ENCODE assay signal across 10 cellular contexts in the genomic region with DNA sequence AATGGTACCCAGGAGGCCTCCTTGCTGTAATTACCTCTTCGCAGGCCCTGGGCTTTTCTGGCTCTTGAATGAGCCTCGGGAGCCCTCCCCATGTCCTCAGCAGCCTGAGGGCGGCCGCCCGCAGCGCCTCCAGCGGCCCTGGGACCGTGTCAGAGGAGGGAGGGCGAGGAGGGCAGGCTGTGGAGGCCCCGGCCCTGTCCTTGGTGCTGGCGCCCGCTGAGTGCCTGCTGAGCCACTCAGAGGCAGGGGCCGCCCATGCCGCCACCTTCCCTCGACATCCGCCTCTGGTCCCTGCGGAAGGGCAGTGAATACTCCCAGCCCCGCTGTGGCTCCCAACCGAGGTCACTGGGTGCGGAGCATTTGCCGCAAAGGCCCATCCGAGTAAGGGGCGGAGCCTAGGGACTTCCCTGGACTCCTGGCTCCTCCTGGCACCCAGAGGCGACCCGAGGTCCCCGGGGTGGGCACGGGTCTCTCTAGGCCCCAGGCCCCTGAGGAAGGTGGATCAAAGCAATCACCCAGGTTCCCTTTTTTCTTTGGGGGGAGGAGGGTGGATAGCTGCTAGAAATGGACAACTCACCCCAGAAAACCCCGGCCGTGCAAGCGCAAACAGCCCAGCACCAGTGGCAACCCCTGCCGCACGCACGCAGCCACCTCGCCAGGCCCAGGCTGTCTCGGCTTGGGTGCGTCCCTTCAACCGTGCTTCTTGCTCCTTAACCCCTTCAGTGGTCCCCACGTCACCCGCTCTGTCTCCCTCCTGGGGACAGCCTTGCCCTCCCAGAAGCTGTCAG. TPM values are rescaled to one million over a fixed set of nuclear protein-coding genes. Genes with fewer than 3 reads are reported as not detected.
DNase-seq lines count a peak whose midpoint lies in the region; ATAC-seq lines count a peak whose summit lies in the region.
"Had no signal": no experiment of that assay in that cellular context is flagged by ENCODE, and none has a peak within 500 bp of the region (broad histone marks: within the 10 kb centered on the region; RNA-seq: fewer than 3 reads in every experiment).

No MANE protein-coding gene starts in this region.

- H3K9me3 Mint-ChIP-seq in activated CD4-positive, alpha-beta memory T cell treated with anti-CD3 and anti-CD28 coated beads for 36 hours = no peaks in the 10 kb centered on the region
- no peaks in the 10 kb centered on the region for H3K9me3 Mint-ChIP-seq in activated CD4-positive, alpha-beta memory T cell treated with anti-CD3 and anti-CD28 coated beads, Interleukin-2, amount 10 ng/mL, durations not matched to agents 7 days and 5 days
- H3K9me3 Mint-ChIP-seq in stimulated activated effector memory CD8-positive, alpha-beta T cell treated with anti-CD3 and anti-CD28 coated beads, Interleukin-12 subunit alpha, Interleukin-12 subunit beta, amount 100 ng/mL, for 72 hours = no peaks in the 10 kb centered on the region
- H3K9me3 Mint-ChIP-seq in stimulated activated memory B cell treated with anti-CD40 and anti-IgM and Interleukin-4, amounts not matched to agents 10 μg/mL and 1 μg/mL and 100 μg/mL, for 72 hours = no peaks in the 10 kb centered on the region
- H3K9me3 Mint-ChIP-seq: stimulated activated naive CD8-positive, alpha-beta T cell treated with anti-CD3 and anti-CD28 coated beads, Interleukin-15, Interleukin-2, amounts not matched to agents 100 ng/mL and 50 ng/mL, for 24 hours had no signal

- H3K4me1 ChIP-seq in SJSA1 (replicated peaks) = no peaks in the 10 kb centered on the region

- intact Hi-C loops in activated CD4-positive, alpha-beta memory T cell treated with anti-CD3 and anti-CD28 coated beads for 36 hours (cut with micrococcal nuclease) = no loop called here
- intact Hi-C loops in left cardiac atrium (cut with DNase I) = no loop called here

- POLR2A ChIA-PET in activated CD4-positive, alpha-beta memory T cell treated with anti-CD3 and anti-CD28 coated beads for 36 hours (lab: Charles Lee) = no interaction called here
- POLR2A ChIA-PET in activated CD4-positive, alpha-beta memory T cell treated with anti-CD3 and anti-CD28 coated beads, Interleukin-2, amount 10 ng/mL, durations not matched to agents 7 days and 5 days (lab: Charles Lee) = no interaction called here

- H3K9me3 ChIP-seq in SJSA1 (replicated peaks) = no peaks in the 10 kb centered on the region; the same call in 1 of the 2 replicates
- H3K9me3 ChIP-seq: body of pancreas had no signal

- H3K36me3 ChIP-seq in SJSA1 = no peaks in the 10 kb centered on the region

- H3K4me1 Mint-ChIP-seq in activated CD4-positive, alpha-beta memory T cell treated with anti-CD3 and anti-CD28 coated beads for 36 hours (ENCODE audit: low read depth) = peaks cover 3% of the 10 kb centered on the region
- no peaks in the 10 kb centered on the region for H3K4me1 Mint-ChIP-seq in activated CD4-positive, alpha-beta memory T cell treated with anti-CD3 and anti-CD28 coated beads, Interleukin-2, amount 10 ng/mL, durations not matched to agents 7 days and 5 days
- H3K4me1 Mint-ChIP-seq in stimulated activated effector memory CD8-positive, alpha-beta T cell treated with anti-CD3 and anti-CD28 coated beads, Interleukin-12 subunit alpha, Interleukin-12 subunit beta, amount 100 ng/mL, for 72 hours = peaks cover 5% of the 10 kb centered on the region
- no peaks in the 10 kb centered on the region for H3K4me1 Mint-ChIP-seq in stimulated activated memory B cell treated with anti-CD40 and anti-IgM and Interleukin-4, amounts not matched to agents 10 μg/mL and 1 μg/mL and 100 μg/mL, for 72 hours

- no peaks in the 10 kb centered on the region for H3K36me3 Mint-ChIP-seq in activated CD4-positive, alpha-beta memory T cell treated with anti-CD3 and anti-CD28 coated beads for 36 hours
- H3K36me3 Mint-ChIP-seq in activated CD4-positive, alpha-beta memory T cell treated with anti-CD3 and anti-CD28 coated beads, Interleukin-2, amount 10 ng/mL, durations not matched to agents 7 days and 5 days (ENCODE audit: low read depth) = no peaks in the 10 kb centered on the region
- H3K36me3 Mint-ChIP-seq in stimulated activated effector memory CD8-positive, alpha-beta T cell treated with anti-CD3 and anti-CD28 coated beads, Interleukin-12 subunit alpha, Interleukin-12 subunit beta, amount 100 ng/mL, for 72 hours = no peaks in the 10 kb centered on the region
- H3K36me3 Mint-ChIP-seq in stimulated activated memory B cell treated with anti-CD40 and anti-IgM and Interleukin-4, amounts not matched to agents 10 μg/mL and 1 μg/mL and 100 μg/mL, for 72 hours = no peaks in the 10 kb centered on the region

- no peak overlapping the region for H3K4me3 ChIP-seq in SJSA1
- H3K4me3 ChIP-seq: body of pancreas had no signal

- no peak overlapping the region for H3K27ac Mint-ChIP-seq in activated CD4-positive, alpha-beta memory T cell treated with anti-CD3 and anti-CD28 coated beads for 36 hours
- no peak overlapping the region for H3K27ac Mint-ChIP-seq in activated CD4-positive, alpha-beta memory T cell treated with anti-CD3 and anti-CD28 coated beads, Interleukin-2, amount 10 ng/mL, durations not matched to agents 7 days and 5 days
- H3K27ac Mint-ChIP-seq in stimulated activated effector memory CD8-positive, alpha-beta T cell treated with anti-CD3 and anti-CD28 coated beads, Interleukin-12 subunit alpha, Interleukin-12 subunit beta, amount 100 ng/mL, for 72 hours = no peak overlapping the region
- no peak overlapping the region for H3K27ac Mint-ChIP-seq in stimulated activated memory B cell treated with anti-CD40 and anti-IgM and Interleukin-4, amounts not matched to agents 10 μg/mL and 1 μg/mL and 100 μg/mL, for 72 hours
- H3K27ac Mint-ChIP-seq: stimulated activated naive CD8-positive, alpha-beta T cell treated with anti-CD3 and anti-CD28 coated beads, Interleukin-15, Interleukin-2, amounts not matched to agents 100 ng/mL and 50 ng/mL, for 24 hours had no signal

- DNase-seq in activated CD4-positive, alpha-beta memory T cell treated with anti-CD3 and anti-CD28 coated beads for 36 hours = peak; percentile 31
- DNase-seq in activated CD4-positive, alpha-beta memory T cell treated with anti-CD3 and anti-CD28 coated beads, Interleukin-2, amount 10 ng/mL, durations not matched to agents 7 days and 5 days = no peak
- peak; percentile 24 to 67 for DNase-seq in SJSA1 (ENCODE audit: low read depth in 1 of 2, low spot score in 2 of 2)
- DNase-seq in left cardiac atrium = no peak
- DNase-seq in stimulated activated effector memory CD8-positive, alpha-beta T cell treated with anti-CD3 and anti-CD28 coated beads, Interleukin-12 subunit alpha, Interleukin-12 subunit beta, amount 100 ng/mL, for 72 hours (ENCODE audit: low spot score in 2 of 2) = no peak
- no peak for DNase-seq in SHP77 treated with DMSO at 0.1 percent for 48 hours (lab: John Stamatoyannopoulos, UW)
- no peak for DNase-seq in activated CD8-positive, alpha-beta memory T cell treated with anti-CD3 and anti-CD28 coated beads, Interleukin-2, amount 50 U/mL, for 48 hours

- peaks cover 38% of the 10 kb centered on the region for H3K27me3 Mint-ChIP-seq in activated CD4-positive, alpha-beta memory T cell treated with anti-CD3 and anti-CD28 coated beads for 36 hours
- H3K27me3 Mint-ChIP-seq in activated CD4-positive, alpha-beta memory T cell treated with anti-CD3 and anti-CD28 coated beads, Interleukin-2, amount 10 ng/mL, durations not matched to agents 7 days and 5 days = peaks cover 34% of the 10 kb centered on the region
- H3K27me3 Mint-ChIP-seq in stimulated activated memory B cell treated with anti-CD40 and anti-IgM and Interleukin-4, amounts not matched to agents 10 μg/mL and 1 μg/mL and 100 μg/mL, for 72 hours = peaks cover 77% of the 10 kb centered on the region

- H3K4me3 Mint-ChIP-seq in activated CD4-positive, alpha-beta memory T cell treated with anti-CD3 and anti-CD28 coated beads for 36 hours = no peak overlapping the region
- H3K4me3 Mint-ChIP-seq in activated CD4-positive, alpha-beta memory T cell treated with anti-CD3 and anti-CD28 coated beads, Interleukin-2, amount 10 ng/mL, durations not matched to agents 7 days and 5 days = no peak overlapping the region
- H3K4me3 Mint-ChIP-seq in stimulated activated effector memory CD8-positive, alpha-beta T cell treated with anti-CD3 and anti-CD28 coated beads, Interleukin-12 subunit alpha, Interleukin-12 subunit beta, amount 100 ng/mL, for 72 hours = no peak overlapping the region
- no peak overlapping the region for H3K4me3 Mint-ChIP-seq in stimulated activated memory B cell treated with anti-CD40 and anti-IgM and Interleukin-4, amounts not matched to agents 10 μg/mL and 1 μg/mL and 100 μg/mL, for 72 hours
- H3K4me3 Mint-ChIP-seq: stimulated activated naive CD8-positive, alpha-beta T cell treated with anti-CD3 and anti-CD28 coated beads, Interleukin-15, Interleukin-2, amounts not matched to agents 100 ng/mL and 50 ng/mL, for 24 hours had no signal

- H3K27me3 ChIP-seq in SJSA1 (replicated peaks) = peaks cover 96% of the 10 kb centered on the region

- peak; percentile 66 to 89 for ATAC-seq in left cardiac atrium
- ATAC-seq in stimulated activated effector memory CD8-positive, alpha-beta T cell treated with anti-CD3 and anti-CD28 coated beads, Interleukin-12 subunit alpha, Interleukin-12 subunit beta, amount 100 ng/mL, for 72 hours = peak; percentile 29
- no peak for ATAC-seq in stimulated activated memory B cell treated with anti-CD40 and anti-IgM and Interleukin-4, amounts not matched to agents 10 μg/mL and 1 μg/mL and 100 μg/mL, for 72 hours
- ATAC-seq: body of pancreas had no signal

- H3K27ac ChIP-seq in SJSA1 = no peak overlapping the region
- H3K27ac ChIP-seq: body of pancreas had no signal

- CTCF ChIA-PET in activated CD4-positive, alpha-beta memory T cell treated with anti-CD3 and anti-CD28 coated beads for 36 hours (lab: Charles Lee) = no interaction called here
- CTCF ChIA-PET in activated CD4-positive, alpha-beta memory T cell treated with anti-CD3 and anti-CD28 coated beads, Interleukin-2, amount 10 ng/mL, durations not matched to agents 7 days and 5 days (lab: Charles Lee) = no interaction called here

RNA-seq across cellular contexts. Expression of a gene that starts 2.7 kb away (rescaled TPM):
- total RNA-seq in activated CD4-positive, alpha-beta memory T cell treated with anti-CD3 and anti-CD28 coated beads for 36 hours = not detected
- total RNA-seq in activated CD4-positive, alpha-beta memory T cell treated with anti-CD3 and anti-CD28 coated beads, Interleukin-2, amount 10 ng/mL, durations not matched to agents 7 days and 5 days = not detected
- total RNA-seq in SJSA1 (2014; rRNA removed; shearing (Covaris generic)) = not detected in 2 replicates
- not detected for total RNA-seq in left cardiac atrium

Comparison
In these comparisons a context has a peak if more than half of its experiments do, and no peak if none do; other contexts are left out.
1. DNase-seq: peak in activated CD4-positive, alpha-beta memory T cell treated with anti-CD3 and anti-CD28 coated beads for 36 hours (single experiment) and SJSA1 (2 of 2); none in activated CD4-positive, alpha-beta memory T cell treated with anti-CD3 and anti-CD28 coated beads, Interleukin-2, amount 10 ng/mL, durations not matched to agents 7 days and 5 days (single experiment), left cardiac atrium (single experiment), stimulated activated effector memory CD8-positive, alpha-beta T cell treated with anti-CD3 and anti-CD28 coated beads, Interleukin-12 subunit alpha, Interleukin-12 subunit beta, amount 100 ng/mL, for 72 hours (0 of 2), SHP77 treated with DMSO at 0.1 percent for 48 hours (single experiment) and activated CD8-positive, alpha-beta memory T cell treated with anti-CD3 and anti-CD28 coated beads, Interleukin-2, amount 50 U/mL, for 48 hours (single experiment).